Comparison of ENCODE assay signal across 13 cellular contexts in genomic region chr6:111626446-111626845, GRCh38. TPM values are rescaled to one million over a fixed set of nuclear protein-coding genes. Genes with fewer than 3 reads are reported as not detected.
DNase-seq lines count a peak whose midpoint lies in the region; ATAC-seq, FAIRE-seq and TF ChIP-seq lines count a peak whose summit lies in the region.
"Had no signal": no experiment of that assay in that cellular context is flagged by ENCODE, and none has a peak within 500 bp of the region (broad histone marks: within the 10 kb centered on the region; RNA-seq: fewer than 3 reads in every experiment).

No MANE protein-coding gene starts in this region.

- ATAC-seq in K562: no peak
- ATAC-seq in left lung: peak; percentile 18
- ATAC-seq: HepG2, natural killer cell had no signal

- H2AFZ ChIP-seq in K562 (ENCODE audit: low read depth, low read length): no peak overlapping the region

- no peak for TF ChIP-seq RAD21 in K562 (CRISPR knock-in tag; conservative IDR thresholded peaks at IDR 0.05 in 1 of 2, IDR thresholded peaks at IDR 0.05 in 1 of 2)

- H3K4me2 ChIP-seq in K562 (ENCODE audit: insufficient read depth, low read length): no peak overlapping the region

- DNase-seq in NCI-H1105 treated with DMSO at 0.1 percent for 48 hours (lab: John Stamatoyannopoulos, UW): peak; percentile 77
- DNase-seq in K562 (ENCODE audit: extremely low read depth in 1 of 4, low spot score in 3 of 4): no peak
- no peak for DNase-seq in left lung
- DNase-seq in suprapubic skin (ENCODE audit: low spot score in 2 of 2): no peak
- DNase-seq in NAMALWA (ENCODE audit: low spot score): no peak
- no peak for DNase-seq in activated CD4-positive, alpha-beta T cell treated with anti-CD3 and anti-CD28 coated beads, Interleukin-2, amount 10 ng/mL, durations not matched to agents 7 days and 5 days
- no peak for DNase-seq in stimulated activated CD4-positive, alpha-beta T cell treated with anti-CD3 and anti-CD28 coated beads, Interleukin-2, amount 100 ng/mL, for 24 hours
- DNase-seq in NCI-H510A treated with DMSO at 0.1 percent for 48 hours (lab: John Stamatoyannopoulos, UW): no peak
- DNase-seq: activated T-cell treated with anti-CD3 and anti-CD28 coated beads, Interleukin-2, amount 50 U/mL, for 24 hours; GOT3; natural killer cell had no signal

- CTCF ChIA-PET in K562 (lab: Yijun Ruan, JAX; ENCODE audit: low intra/inter-chr PET ratio): no interaction called here
- CTCF ChIA-PET in activated CD4-positive, alpha-beta T cell treated with anti-CD3 and anti-CD28 coated beads, Interleukin-2, amount 10 ng/mL, durations not matched to agents 7 days and 5 days (lab: Charles Lee): interaction anchor here (1.3 kb wide), 1 partner anchor 12 kb away, joined by 6 read pairs; no protein-coding TSS in a partner anchor

- no TSS peak for BruUV-seq in K562 (replicated peaks; lab: Mats Ljungman, UMichigan)

- no peaks in the 10 kb centered on the region for H3K9me1 ChIP-seq in K562 (ENCODE audit: control insufficient read depth, insufficient read depth, low read length)

- no peak for FAIRE-seq in K562 (lab: Jason Lieb, UNC)
- FAIRE-seq: HepG2 had no signal

- intact Hi-C loops in K562 (cut with micrococcal nuclease): no loop called here
- intact Hi-C loops in left lung (cut with DNase I): no loop called here

- H3K4me1 ChIP-seq in K562 (replicated peaks in 1 of 2; ENCODE audit: control insufficient read depth in 2 of 2, insufficient read depth in 2 of 2, low read length in 2 of 2) (no peaks in the 10 kb centered on the region), left lung (peaks cover 0 to 10% of the 10 kb centered on the region in 2 donors), suprapubic skin (peaks cover 26% of the 10 kb centered on the region)

- H3K27ac ChIP-seq in K562 (ENCODE audit: extremely low read depth, low read depth, low read length) (no peak overlapping the region), left lung (peak overlapping the region in 1 of 2 donors; percentile 57), suprapubic skin (peak overlapping the region; percentile 74)

- no peak overlapping the region for H3K9ac ChIP-seq in K562 (ENCODE audit: insufficient read depth in 1 of 2, low read depth in 2 of 2, low read length in 2 of 2)

- peaks cover 38 to 46% of the 10 kb centered on the region in 2 experiments for H3K27me3 ChIP-seq in K562 (ENCODE audit: control insufficient read depth in 2 of 2, insufficient read depth in 2 of 2, low read length in 2 of 2)
- no peaks in the 10 kb centered on the region for H3K27me3 ChIP-seq in left lung
- H3K27me3 ChIP-seq in suprapubic skin: no peaks in the 10 kb centered on the region

- H3K27me3 Mint-ChIP-seq in activated CD4-positive, alpha-beta T cell treated with anti-CD3 and anti-CD28 coated beads, Interleukin-2, amount 10 ng/mL, durations not matched to agents 7 days and 5 days: no peaks in the 10 kb centered on the region
- H3K27me3 Mint-ChIP-seq: activated T-cell treated with anti-CD3 and anti-CD28 coated beads, Interleukin-2, amount 50 U/mL, for 24 hours had no signal

- H3K4me1 Mint-ChIP-seq in activated CD4-positive, alpha-beta T cell treated with anti-CD3 and anti-CD28 coated beads, Interleukin-2, amount 10 ng/mL, durations not matched to agents 7 days and 5 days: no peaks in the 10 kb centered on the region
- H3K4me1 Mint-ChIP-seq: natural killer cell; stimulated activated effector memory CD8-positive, alpha-beta T cell treated with anti-CD3 and anti-CD28 coated beads, Interleukin-12 subunit alpha, Interleukin-12 subunit beta, amount 100 ng/mL, for 72 hours had no signal

- H3K9me3 ChIP-seq in K562 (replicated peaks; ENCODE audit: control insufficient read depth, insufficient read depth, low read depth, low read length) (no peaks in the 10 kb centered on the region), left lung (peaks cover 0 to 5% of the 10 kb centered on the region in 2 donors), suprapubic skin (no peaks in the 10 kb centered on the region)

- H3K4me3 Mint-ChIP-seq in activated CD4-positive, alpha-beta T cell treated with anti-CD3 and anti-CD28 coated beads, Interleukin-2, amount 10 ng/mL, durations not matched to agents 7 days and 5 days: no peak overlapping the region
- H3K4me3 Mint-ChIP-seq: activated T-cell treated with anti-CD3 and anti-CD28 coated beads, Interleukin-2, amount 50 U/mL, for 24 hours; natural killer cell; stimulated activated effector memory CD8-positive, alpha-beta T cell treated with anti-CD3 and anti-CD28 coated beads, Interleukin-12 subunit alpha, Interleukin-12 subunit beta, amount 100 ng/mL, for 72 hours had no signal

- H4K20me1 ChIP-seq in K562 (replicated peaks; ENCODE audit: control insufficient read depth, insufficient read depth, low read length): no peaks in the 10 kb centered on the region

- TF ChIP-seq EP300 in K562 (IDR thresholded peaks at IDR 0.05; ENCODE audit: low read length) (no peak), suprapubic skin (IDR thresholded peaks at IDR 0.05) (no peak)

- no peaks in the 10 kb centered on the region for H3K79me2 ChIP-seq in K562 (ENCODE audit: control insufficient read depth, insufficient read depth, low read length)

- TF ChIP-seq CTCF in K562 (IDR thresholded peaks at IDR 0.05 in 2 of 3, conservative IDR thresholded peaks at IDR 0.05 in 1 of 3; ENCODE audit: insufficient read depth in 2 of 3, low read depth in 1 of 3, low read length in 3 of 3): no peak
- no peak for TF ChIP-seq CTCF in left lung (IDR thresholded peaks at IDR 0.05)
- no peak for TF ChIP-seq CTCF in suprapubic skin (IDR thresholded peaks at IDR 0.05)

- H3K27ac Mint-ChIP-seq in activated CD4-positive, alpha-beta T cell treated with anti-CD3 and anti-CD28 coated beads, Interleukin-2, amount 10 ng/mL, durations not matched to agents 7 days and 5 days: no peak overlapping the region
- H3K27ac Mint-ChIP-seq: activated T-cell treated with anti-CD3 and anti-CD28 coated beads, Interleukin-2, amount 50 U/mL, for 24 hours; natural killer cell; stimulated activated effector memory CD8-positive, alpha-beta T cell treated with anti-CD3 and anti-CD28 coated beads, Interleukin-12 subunit alpha, Interleukin-12 subunit beta, amount 100 ng/mL, for 72 hours had no signal

- 13% methylated on average over 8 of the region's 8 CpGs for WGBS in K562 (ENCODE audit: insufficient coverage, low coverage, missing lambda C conversion rate)
- WGBS in suprapubic skin: 26% methylated on average over 8 of the region's 8 CpGs

- H3K36me3 ChIP-seq in K562 (ENCODE audit: control insufficient read depth, insufficient read depth, low read length) (no peaks in the 10 kb centered on the region), left lung (no peaks in the 10 kb centered on the region), suprapubic skin (no peaks in the 10 kb centered on the region)

- TF ChIP-seq POLR2A in K562 (conservative IDR thresholded peaks at IDR 0.05) (no peak), suprapubic skin (IDR thresholded peaks at IDR 0.05) (no peak)

- in situ Hi-C loops in K562 (cut with MboI): loop anchor here (25.0 kb wide), 1 partner anchor 364 kb away; a partner anchor contains a TSS

- POLR2A ChIA-PET in K562 (lab: Yijun Ruan, JAX): interaction anchor here (1.4 to 1.5 kb wide), 3 partner anchors 11 to 22 kb away, joined by 4 to 5 read pairs (median 5); partner anchors contain the start of gene TRAF3IP2
- POLR2A ChIA-PET in activated CD4-positive, alpha-beta T cell treated with anti-CD3 and anti-CD28 coated beads, Interleukin-2, amount 10 ng/mL, durations not matched to agents 7 days and 5 days (lab: Charles Lee): no interaction called here

- no peaks in the 10 kb centered on the region for H3K36me3 Mint-ChIP-seq in activated CD4-positive, alpha-beta T cell treated with anti-CD3 and anti-CD28 coated beads, Interleukin-2, amount 10 ng/mL, durations not matched to agents 7 days and 5 days (ENCODE audit: low read depth)
- H3K36me3 Mint-ChIP-seq: stimulated activated effector memory CD8-positive, alpha-beta T cell treated with anti-CD3 and anti-CD28 coated beads, Interleukin-12 subunit alpha, Interleukin-12 subunit beta, amount 100 ng/mL, for 72 hours had no signal

- H3K4me3 ChIP-seq in K562: no peak overlapping the region
- no peak overlapping the region for H3K4me3 ChIP-seq in left lung
- peak overlapping the region; percentile 32 for H3K4me3 ChIP-seq in suprapubic skin

- peaks cover 3% of the 10 kb centered on the region for H3K9me3 Mint-ChIP-seq in activated CD4-positive, alpha-beta T cell treated with anti-CD3 and anti-CD28 coated beads, Interleukin-2, amount 10 ng/mL, durations not matched to agents 7 days and 5 days

TF ChIP-seq in K562, 482 proteins besides CTCF, POLR2A, EP300 and RAD21 (continues in another document):
- TF ChIP-seq RBM15 (IDR thresholded peaks at IDR 0.05; ENCODE audit: insufficient read depth, low read length) (no peak), ATF1 (CRISPR knock-in tag; IDR thresholded peaks at IDR 0.05) (no peak), ATF1 (tag; IDR thresholded peaks at IDR 0.05) (no peak)

RNA-seq across cellular contexts. Expression of gene TRAF3IP2, which starts 20.8 kb away (rescaled TPM):
- 7.6 and 9.6 TPM in 2 replicates for total RNA-seq in K562 (2011; cell fraction: chromatin; rRNA removed; ENCODE audit: low replicate concordance)
- total RNA-seq in K562 (2011; cell fraction: nucleolus; rRNA removed): 5.0 and 6.0 TPM in 2 replicates
- total RNA-seq in K562 (2011; cell fraction: nucleoplasm; rRNA removed): 8.3 TPM in 2 replicates
- 13.8 and 16.5 TPM in 2 replicates for total RNA-seq in K562 (2014; rRNA removed)
- total RNA-seq in K562 (2014; rRNA removed; fragmentation: Illumina TruSeq; extraction: Trizol): 12.3 and 13.4 TPM in 2 replicates
- 9.1 and 11.7 TPM in 2 replicates for total RNA-seq in K562 (2015; rRNA removed; fragmentation: Illumina TruSeq; extraction: Trizol)
- total RNA-seq in K562 (2021): 14.6 and 14.8 TPM in 2 replicates
- polyA plus RNA-seq in K562 (2011; rRNA removed): 11.3 and 16.7 TPM in 2 replicates
- polyA plus RNA-seq in K562 (2011; cell fraction: cytosol; rRNA removed): 16.7 and 19.0 TPM in 2 replicates
- 5.7 and 9.2 TPM in 2 replicates for polyA plus RNA-seq in K562 (2011; cell fraction: nucleus; rRNA removed)
- 10.6 and 21.6 TPM in 2 replicates for polyA plus RNA-seq in K562 (2012)
- 18.9 and 20.3 TPM in 2 replicates for polyA plus RNA-seq in K562 (2014; fragmentation: Illumina TruSeq; extraction: Trizol)
- 10 to 100 TPM in 1 of 2 experiments, 1 to 10 TPM in 1; 7.3 to 12.1 TPM for polyA plus RNA-seq in K562 (2014; fragmentation: Nextera tagmentation; extraction: Ambion mirVana)
- polyA plus RNA-seq in K562 (2014; rRNA removed): 10.2 and 15.8 TPM in 2 replicates
- polyA minus RNA-seq in K562 (2011; rRNA and poly(A)+ RNA removed): 14.7 and 15.1 TPM in 2 replicates
- 9.2 and 9.9 TPM in 2 replicates for polyA minus RNA-seq in K562 (2011; cell fraction: cytosol; rRNA and poly(A)+ RNA removed)
- polyA minus RNA-seq in K562 (2011; cell fraction: nucleus; rRNA and poly(A)+ RNA removed): 6.7 and 7.4 TPM in 2 replicates
- 10 to 100 TPM; 25.6 to 26.2 TPM for total RNA-seq in left lung
- 10 to 100 TPM; 59.7 to 64.0 (median 60.9) TPM for total RNA-seq in suprapubic skin
- 10 to 100 TPM; 30.2 to 34.1 TPM for total RNA-seq in activated CD4-positive, alpha-beta T cell treated with anti-CD3 and anti-CD28 coated beads, Interleukin-2, amount 10 ng/mL, durations not matched to agents 7 days and 5 days
